In the genomic region with DNA sequence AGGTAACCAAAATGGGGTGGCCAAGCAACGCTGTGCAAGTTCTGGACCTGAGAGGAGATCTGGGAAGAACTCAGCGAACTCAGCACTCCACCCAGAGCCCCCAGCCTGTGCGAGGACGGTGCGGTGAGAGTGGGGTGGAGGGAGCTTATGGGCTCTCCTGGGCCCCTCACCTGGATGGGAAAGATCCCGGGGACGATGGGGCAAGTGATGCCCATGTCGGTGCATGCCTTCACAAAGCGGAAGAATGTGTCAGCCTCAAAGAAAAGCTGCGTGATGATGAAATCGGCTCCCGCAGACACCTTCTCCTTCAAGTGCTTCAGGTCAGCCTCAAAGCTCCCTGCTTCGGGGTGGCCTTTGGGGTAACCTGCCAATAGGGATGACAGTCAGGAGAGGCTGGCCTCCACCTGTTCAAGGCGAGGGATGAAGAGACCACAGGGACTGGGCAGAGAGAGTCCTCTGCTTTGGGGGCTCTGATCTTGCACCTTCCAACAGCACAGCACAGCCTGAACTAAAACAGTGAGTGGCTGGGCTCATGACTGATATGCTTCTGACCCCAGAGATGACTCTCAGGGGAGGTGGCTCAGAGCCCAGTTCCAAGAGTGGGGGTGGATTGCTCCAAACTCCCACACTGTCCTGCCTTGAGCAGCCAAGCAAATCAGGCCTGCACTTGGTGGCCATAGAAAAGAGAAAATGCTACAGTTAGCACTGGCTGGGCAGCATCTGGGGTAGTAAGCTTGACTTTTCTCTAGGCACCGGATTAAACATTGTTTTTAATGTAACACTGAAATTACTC, we compare ENCODE assay signal across 1 cellular context.
TF ChIP-seq lines count a peak whose summit lies in the region.

No MANE protein-coding gene starts in this region.

TF ChIP-seq in K562, 482 proteins besides CTCF, POLR2A, EP300 and RAD21 (continued from another document and continues in another):
- TF ChIP-seq, protein P1, sequence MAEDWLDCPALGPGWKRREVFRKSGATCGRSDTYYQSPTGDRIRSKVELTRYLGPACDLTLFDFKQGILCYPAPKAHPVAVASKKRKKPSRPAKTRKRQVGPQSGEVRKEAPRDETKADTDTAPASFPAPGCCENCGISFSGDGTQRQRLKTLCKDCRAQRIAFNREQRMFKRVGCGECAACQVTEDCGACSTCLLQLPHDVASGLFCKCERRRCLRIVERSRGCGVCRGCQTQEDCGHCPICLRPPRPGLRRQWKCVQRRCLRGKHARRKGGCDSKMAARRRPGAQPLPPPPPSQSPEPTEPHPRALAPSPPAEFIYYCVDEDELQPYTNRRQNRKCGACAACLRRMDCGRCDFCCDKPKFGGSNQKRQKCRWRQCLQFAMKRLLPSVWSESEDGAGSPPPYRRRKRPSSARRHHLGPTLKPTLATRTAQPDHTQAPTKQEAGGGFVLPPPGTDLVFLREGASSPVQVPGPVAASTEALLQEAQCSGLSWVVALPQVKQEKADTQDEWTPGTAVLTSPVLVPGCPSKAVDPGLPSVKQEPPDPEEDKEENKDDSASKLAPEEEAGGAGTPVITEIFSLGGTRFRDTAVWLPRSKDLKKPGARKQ (CRISPR knock-in tag; IDR thresholded peaks at IDR 0.05) = no peak
- no peak for TF ChIP-seq ZNF717 (CRISPR knock-in tag; IDR thresholded peaks at IDR 0.05)
- TF ChIP-seq, protein P2, sequence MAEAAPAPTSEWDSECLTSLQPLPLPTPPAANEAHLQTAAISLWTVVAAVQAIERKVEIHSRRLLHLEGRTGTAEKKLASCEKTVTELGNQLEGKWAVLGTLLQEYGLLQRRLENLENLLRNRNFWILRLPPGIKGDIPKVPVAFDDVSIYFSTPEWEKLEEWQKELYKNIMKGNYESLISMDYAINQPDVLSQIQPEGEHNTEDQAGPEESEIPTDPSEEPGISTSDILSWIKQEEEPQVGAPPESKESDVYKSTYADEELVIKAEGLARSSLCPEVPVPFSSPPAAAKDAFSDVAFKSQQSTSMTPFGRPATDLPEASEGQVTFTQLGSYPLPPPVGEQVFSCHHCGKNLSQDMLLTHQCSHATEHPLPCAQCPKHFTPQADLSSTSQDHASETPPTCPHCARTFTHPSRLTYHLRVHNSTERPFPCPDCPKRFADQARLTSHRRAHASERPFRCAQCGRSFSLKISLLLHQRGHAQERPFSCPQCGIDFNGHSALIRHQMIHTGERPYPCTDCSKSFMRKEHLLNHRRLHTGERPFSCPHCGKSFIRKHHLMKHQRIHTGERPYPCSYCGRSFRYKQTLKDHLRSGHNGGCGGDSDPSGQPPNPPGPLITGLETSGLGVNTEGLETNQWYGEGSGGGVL (CRISPR knock-in tag; IDR thresholded peaks at IDR 0.05) = no peak
- TF ChIP-seq, protein P3, sequence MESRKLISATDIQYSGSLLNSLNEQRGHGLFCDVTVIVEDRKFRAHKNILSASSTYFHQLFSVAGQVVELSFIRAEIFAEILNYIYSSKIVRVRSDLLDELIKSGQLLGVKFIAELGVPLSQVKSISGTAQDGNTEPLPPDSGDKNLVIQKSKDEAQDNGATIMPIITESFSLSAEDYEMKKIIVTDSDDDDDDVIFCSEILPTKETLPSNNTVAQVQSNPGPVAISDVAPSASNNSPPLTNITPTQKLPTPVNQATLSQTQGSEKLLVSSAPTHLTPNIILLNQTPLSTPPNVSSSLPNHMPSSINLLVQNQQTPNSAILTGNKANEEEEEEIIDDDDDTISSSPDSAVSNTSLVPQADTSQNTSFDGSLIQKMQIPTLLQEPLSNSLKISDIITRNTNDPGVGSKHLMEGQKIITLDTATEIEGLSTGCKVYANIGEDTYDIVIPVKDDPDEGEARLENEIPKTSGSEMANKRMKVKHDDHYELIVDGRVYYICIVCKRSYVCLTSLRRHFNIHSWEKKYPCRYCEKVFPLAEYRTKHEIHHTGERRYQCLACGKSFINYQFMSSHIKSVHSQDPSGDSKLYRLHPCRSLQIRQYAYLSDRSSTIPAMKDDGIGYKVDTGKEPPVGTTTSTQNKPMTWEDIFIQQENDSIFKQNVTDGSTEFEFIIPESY (CRISPR knock-in tag; IDR thresholded peaks at IDR 0.05) = no peak
- TF ChIP-seq, protein P4, sequence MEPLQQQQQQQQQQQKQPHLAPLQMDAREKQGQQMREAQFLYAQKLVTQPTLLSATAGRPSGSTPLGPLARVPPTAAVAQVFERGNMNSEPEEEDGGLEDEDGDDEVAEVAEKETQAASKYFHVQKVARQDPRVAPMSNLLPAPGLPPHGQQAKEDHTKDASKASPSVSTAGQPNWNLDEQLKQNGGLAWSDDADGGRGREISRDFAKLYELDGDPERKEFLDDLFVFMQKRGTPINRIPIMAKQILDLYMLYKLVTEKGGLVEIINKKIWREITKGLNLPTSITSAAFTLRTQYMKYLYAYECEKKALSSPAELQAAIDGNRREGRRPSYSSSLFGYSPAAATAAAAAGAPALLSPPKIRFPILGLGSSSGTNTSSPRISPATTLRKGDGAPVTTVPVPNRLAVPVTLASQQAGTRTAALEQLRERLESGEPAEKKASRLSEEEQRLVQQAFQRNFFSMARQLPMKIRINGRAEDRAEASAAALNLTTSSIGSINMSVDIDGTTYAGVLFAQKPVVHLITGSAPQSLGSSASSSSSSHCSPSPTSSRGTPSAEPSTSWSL (CRISPR knock-in tag; IDR thresholded peaks at IDR 0.05; ENCODE audit: borderline replicate concordance) = no peak
- TF ChIP-seq ZNF583 (CRISPR knock-in tag; IDR thresholded peaks at IDR 0.05) = no peak
- TF ChIP-seq, protein P5, sequence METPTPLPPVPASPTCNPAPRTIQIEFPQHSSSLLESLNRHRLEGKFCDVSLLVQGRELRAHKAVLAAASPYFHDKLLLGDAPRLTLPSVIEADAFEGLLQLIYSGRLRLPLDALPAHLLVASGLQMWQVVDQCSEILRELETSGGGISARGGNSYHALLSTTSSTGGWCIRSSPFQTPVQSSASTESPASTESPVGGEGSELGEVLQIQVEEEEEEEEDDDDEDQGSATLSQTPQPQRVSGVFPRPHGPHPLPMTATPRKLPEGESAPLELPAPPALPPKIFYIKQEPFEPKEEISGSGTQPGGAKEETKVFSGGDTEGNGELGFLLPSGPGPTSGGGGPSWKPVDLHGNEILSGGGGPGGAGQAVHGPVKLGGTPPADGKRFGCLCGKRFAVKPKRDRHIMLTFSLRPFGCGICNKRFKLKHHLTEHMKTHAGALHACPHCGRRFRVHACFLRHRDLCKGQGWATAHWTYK (CRISPR knock-in tag; IDR thresholded peaks at IDR 0.05) = peak; percentile 62; the same call in 1 of the 2 replicates
- TF ChIP-seq CEBPG (CRISPR knock-in tag; IDR thresholded peaks at IDR 0.05) = peak; percentile 79
- TF ChIP-seq CEBPG (tag; conservative IDR thresholded peaks at IDR 0.05 in 1 of 2, IDR thresholded peaks at IDR 0.05 in 1 of 2) = peak; percentile 71 to 86
- TF ChIP-seq L3MBTL2 (IDR thresholded peaks at IDR 0.05) = peak; percentile 57
- TF ChIP-seq TGIF2 (CRISPR knock-in tag; IDR thresholded peaks at IDR 0.05) = no peak
- no peak; the same call in 1 of the 2 replicates for TF ChIP-seq SMARCE1 (IDR thresholded peaks at IDR 0.05)
- TF ChIP-seq E2F3 (CRISPR knock-in tag; IDR thresholded peaks at IDR 0.05) = peak; percentile 22; the same call in 1 of the 2 replicates
- TF ChIP-seq ZNF551 (CRISPR knock-in tag; IDR thresholded peaks at IDR 0.05) = no peak
- TF ChIP-seq ZNF707 (CRISPR knock-in tag; conservative IDR thresholded peaks at IDR 0.05) = 0 out of 2 replicates have a peak, but pooled peaks have one; percentile 20
- no peak for TF ChIP-seq SREBF2 (CRISPR knock-in tag; IDR thresholded peaks at IDR 0.05)
- TF ChIP-seq, protein P6, sequence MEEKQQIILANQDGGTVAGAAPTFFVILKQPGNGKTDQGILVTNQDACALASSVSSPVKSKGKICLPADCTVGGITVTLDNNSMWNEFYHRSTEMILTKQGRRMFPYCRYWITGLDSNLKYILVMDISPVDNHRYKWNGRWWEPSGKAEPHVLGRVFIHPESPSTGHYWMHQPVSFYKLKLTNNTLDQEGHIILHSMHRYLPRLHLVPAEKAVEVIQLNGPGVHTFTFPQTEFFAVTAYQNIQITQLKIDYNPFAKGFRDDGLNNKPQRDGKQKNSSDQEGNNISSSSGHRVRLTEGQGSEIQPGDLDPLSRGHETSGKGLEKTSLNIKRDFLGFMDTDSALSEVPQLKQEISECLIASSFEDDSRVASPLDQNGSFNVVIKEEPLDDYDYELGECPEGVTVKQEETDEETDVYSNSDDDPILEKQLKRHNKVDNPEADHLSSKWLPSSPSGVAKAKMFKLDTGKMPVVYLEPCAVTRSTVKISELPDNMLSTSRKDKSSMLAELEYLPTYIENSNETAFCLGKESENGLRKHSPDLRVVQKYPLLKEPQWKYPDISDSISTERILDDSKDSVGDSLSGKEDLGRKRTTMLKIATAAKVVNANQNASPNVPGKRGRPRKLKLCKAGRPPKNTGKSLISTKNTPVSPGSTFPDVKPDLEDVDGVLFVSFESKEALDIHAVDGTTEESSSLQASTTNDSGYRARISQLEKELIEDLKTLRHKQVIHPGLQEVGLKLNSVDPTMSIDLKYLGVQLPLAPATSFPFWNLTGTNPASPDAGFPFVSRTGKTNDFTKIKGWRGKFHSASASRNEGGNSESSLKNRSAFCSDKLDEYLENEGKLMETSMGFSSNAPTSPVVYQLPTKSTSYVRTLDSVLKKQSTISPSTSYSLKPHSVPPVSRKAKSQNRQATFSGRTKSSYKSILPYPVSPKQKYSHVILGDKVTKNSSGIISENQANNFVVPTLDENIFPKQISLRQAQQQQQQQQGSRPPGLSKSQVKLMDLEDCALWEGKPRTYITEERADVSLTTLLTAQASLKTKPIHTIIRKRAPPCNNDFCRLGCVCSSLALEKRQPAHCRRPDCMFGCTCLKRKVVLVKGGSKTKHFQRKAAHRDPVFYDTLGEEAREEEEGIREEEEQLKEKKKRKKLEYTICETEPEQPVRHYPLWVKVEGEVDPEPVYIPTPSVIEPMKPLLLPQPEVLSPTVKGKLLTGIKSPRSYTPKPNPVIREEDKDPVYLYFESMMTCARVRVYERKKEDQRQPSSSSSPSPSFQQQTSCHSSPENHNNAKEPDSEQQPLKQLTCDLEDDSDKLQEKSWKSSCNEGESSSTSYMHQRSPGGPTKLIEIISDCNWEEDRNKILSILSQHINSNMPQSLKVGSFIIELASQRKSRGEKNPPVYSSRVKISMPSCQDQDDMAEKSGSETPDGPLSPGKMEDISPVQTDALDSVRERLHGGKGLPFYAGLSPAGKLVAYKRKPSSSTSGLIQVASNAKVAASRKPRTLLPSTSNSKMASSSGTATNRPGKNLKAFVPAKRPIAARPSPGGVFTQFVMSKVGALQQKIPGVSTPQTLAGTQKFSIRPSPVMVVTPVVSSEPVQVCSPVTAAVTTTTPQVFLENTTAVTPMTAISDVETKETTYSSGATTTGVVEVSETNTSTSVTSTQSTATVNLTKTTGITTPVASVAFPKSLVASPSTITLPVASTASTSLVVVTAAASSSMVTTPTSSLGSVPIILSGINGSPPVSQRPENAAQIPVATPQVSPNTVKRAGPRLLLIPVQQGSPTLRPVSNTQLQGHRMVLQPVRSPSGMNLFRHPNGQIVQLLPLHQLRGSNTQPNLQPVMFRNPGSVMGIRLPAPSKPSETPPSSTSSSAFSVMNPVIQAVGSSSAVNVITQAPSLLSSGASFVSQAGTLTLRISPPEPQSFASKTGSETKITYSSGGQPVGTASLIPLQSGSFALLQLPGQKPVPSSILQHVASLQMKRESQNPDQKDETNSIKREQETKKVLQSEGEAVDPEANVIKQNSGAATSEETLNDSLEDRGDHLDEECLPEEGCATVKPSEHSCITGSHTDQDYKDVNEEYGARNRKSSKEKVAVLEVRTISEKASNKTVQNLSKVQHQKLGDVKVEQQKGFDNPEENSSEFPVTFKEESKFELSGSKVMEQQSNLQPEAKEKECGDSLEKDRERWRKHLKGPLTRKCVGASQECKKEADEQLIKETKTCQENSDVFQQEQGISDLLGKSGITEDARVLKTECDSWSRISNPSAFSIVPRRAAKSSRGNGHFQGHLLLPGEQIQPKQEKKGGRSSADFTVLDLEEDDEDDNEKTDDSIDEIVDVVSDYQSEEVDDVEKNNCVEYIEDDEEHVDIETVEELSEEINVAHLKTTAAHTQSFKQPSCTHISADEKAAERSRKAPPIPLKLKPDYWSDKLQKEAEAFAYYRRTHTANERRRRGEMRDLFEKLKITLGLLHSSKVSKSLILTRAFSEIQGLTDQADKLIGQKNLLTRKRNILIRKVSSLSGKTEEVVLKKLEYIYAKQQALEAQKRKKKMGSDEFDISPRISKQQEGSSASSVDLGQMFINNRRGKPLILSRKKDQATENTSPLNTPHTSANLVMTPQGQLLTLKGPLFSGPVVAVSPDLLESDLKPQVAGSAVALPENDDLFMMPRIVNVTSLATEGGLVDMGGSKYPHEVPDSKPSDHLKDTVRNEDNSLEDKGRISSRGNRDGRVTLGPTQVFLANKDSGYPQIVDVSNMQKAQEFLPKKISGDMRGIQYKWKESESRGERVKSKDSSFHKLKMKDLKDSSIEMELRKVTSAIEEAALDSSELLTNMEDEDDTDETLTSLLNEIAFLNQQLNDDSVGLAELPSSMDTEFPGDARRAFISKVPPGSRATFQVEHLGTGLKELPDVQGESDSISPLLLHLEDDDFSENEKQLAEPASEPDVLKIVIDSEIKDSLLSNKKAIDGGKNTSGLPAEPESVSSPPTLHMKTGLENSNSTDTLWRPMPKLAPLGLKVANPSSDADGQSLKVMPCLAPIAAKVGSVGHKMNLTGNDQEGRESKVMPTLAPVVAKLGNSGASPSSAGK (IDR thresholded peaks at IDR 0.05) = no peak
- no peak for TF ChIP-seq NCOA6 (IDR thresholded peaks at IDR 0.05)
- TF ChIP-seq, protein P7, sequence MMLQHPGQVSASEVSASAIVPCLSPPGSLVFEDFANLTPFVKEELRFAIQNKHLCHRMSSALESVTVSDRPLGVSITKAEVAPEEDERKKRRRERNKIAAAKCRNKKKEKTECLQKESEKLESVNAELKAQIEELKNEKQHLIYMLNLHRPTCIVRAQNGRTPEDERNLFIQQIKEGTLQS (IDR thresholded peaks at IDR 0.05) = no peak
- TF ChIP-seq, protein P7 (CRISPR knock-in tag; conservative IDR thresholded peaks at IDR 0.05) = 0 out of 2 replicates have a peak, but pooled peaks have one; percentile 27
- TF ChIP-seq, protein P8, sequence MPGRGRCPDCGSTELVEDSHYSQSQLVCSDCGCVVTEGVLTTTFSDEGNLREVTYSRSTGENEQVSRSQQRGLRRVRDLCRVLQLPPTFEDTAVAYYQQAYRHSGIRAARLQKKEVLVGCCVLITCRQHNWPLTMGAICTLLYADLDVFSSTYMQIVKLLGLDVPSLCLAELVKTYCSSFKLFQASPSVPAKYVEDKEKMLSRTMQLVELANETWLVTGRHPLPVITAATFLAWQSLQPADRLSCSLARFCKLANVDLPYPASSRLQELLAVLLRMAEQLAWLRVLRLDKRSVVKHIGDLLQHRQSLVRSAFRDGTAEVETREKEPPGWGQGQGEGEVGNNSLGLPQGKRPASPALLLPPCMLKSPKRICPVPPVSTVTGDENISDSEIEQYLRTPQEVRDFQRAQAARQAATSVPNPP (IDR thresholded peaks at IDR 0.05; ENCODE audit: borderline replicate concordance, insufficient read depth, insufficient read length) = no peak
- TF ChIP-seq, protein P9, sequence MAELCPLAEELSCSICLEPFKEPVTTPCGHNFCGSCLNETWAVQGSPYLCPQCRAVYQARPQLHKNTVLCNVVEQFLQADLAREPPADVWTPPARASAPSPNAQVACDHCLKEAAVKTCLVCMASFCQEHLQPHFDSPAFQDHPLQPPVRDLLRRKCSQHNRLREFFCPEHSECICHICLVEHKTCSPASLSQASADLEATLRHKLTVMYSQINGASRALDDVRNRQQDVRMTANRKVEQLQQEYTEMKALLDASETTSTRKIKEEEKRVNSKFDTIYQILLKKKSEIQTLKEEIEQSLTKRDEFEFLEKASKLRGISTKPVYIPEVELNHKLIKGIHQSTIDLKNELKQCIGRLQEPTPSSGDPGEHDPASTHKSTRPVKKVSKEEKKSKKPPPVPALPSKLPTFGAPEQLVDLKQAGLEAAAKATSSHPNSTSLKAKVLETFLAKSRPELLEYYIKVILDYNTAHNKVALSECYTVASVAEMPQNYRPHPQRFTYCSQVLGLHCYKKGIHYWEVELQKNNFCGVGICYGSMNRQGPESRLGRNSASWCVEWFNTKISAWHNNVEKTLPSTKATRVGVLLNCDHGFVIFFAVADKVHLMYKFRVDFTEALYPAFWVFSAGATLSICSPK (IDR thresholded peaks at IDR 0.05; ENCODE audit: borderline replicate concordance) = no peak
